Comparison of ENCODE assay signal across 9 cellular contexts in genomic region chr10:91797077-91797690, GRCh38. TPM values are rescaled to one million over a fixed set of nuclear protein-coding genes. Genes with fewer than 3 reads are reported as not detected.
A peak's percentile ranks its signal among the peaks of the same experiment; 100 is the strongest.
DNase-seq lines count a peak whose midpoint lies in the region; ATAC-seq, FAIRE-seq and TF ChIP-seq lines count a peak whose summit lies in the region.
"Had no signal": no experiment of that assay in that cellular context is flagged by ENCODE, and none has a peak within 500 bp of the region (broad histone marks: within the 10 kb centered on the region; RNA-seq: fewer than 3 reads in every experiment).

No MANE protein-coding gene starts in this region.

- peaks cover 5 to 10% of the 10 kb centered on the region in 2 experiments; a peak in 3 of 4 replicates for H3K4me1 ChIP-seq in SK-N-SH (ENCODE audit: control insufficient read depth in 1 of 2, insufficient read depth in 2 of 2, low read depth in 1 of 2, low read length in 1 of 2)

- peaks cover 22% of the 10 kb centered on the region for H4K20me1 ChIP-seq in SK-N-SH (ENCODE audit: insufficient read depth)

- peaks cover 4% of the 10 kb centered on the region for H3F3A ChIP-seq in SK-N-SH (replicated peaks; ENCODE audit: insufficient read depth)

- H3K27ac ChIP-seq in SK-N-SH (ENCODE audit: low read depth in 2 of 2, low read length in 1 of 2) (peak overlapping the region; percentile 82 to 95; a peak in 2 of 4 replicates), substantia nigra (ENCODE audit: low read depth, low read length, poor library complexity, severe bottlenecking) (peak overlapping the region; percentile 72)

- ATAC-seq in SK-N-SH treated with all-trans-retinoic acid at 6 μM for 48 hours = no peak
- ATAC-seq in activated naive CD4-positive, alpha-beta T cell treated with anti-CD3 and anti-CD28 coated beads, Interleukin-2, amount 50 U/mL, for 72 hours = no peak
- no peak for ATAC-seq in GM18870 (IDR thresholded peaks at IDR 0.05; ENCODE audit: unreplicated experiment)

- H2AFZ ChIP-seq in SK-N-SH (ENCODE audit: low read depth) = peak overlapping the region; percentile 98

- H3K9me3 ChIP-seq in SK-N-SH = no peaks in the 10 kb centered on the region

- no peaks in the 10 kb centered on the region for H3K27me3 ChIP-seq in SK-N-SH (ENCODE audit: insufficient read depth)

- no peaks in the 10 kb centered on the region for H3K9me3 Mint-ChIP-seq in activated naive CD4-positive, alpha-beta T cell treated with anti-CD3 and anti-CD28 coated beads, Interleukin-2, amount 50 U/mL, for 72 hours

- peak overlapping the region; percentile 84 for H3K9ac ChIP-seq in SK-N-SH

- TF ChIP-seq EP300 in SK-N-SH (IDR thresholded peaks at IDR 0.05; ENCODE audit: borderline replicate concordance in 1 of 2, low read depth in 1 of 2, low read length in 1 of 2) = no peak

- peak overlapping the region; percentile 71 for H3K4me2 ChIP-seq in SK-N-SH

- H3K27ac Mint-ChIP-seq in activated naive CD4-positive, alpha-beta T cell treated with anti-CD3 and anti-CD28 coated beads, Interleukin-2, amount 50 U/mL, for 72 hours = peak overlapping the region; percentile 95 to 99

- no peak for DNase-seq in SK-N-SH
- DNase-seq in activated naive CD4-positive, alpha-beta T cell treated with anti-CD3 and anti-CD28 coated beads, Interleukin-2, amount 50 U/mL, for 72 hours (ENCODE audit: low spot score in 2 of 2) = no peak
- DNase-seq in inferior parietal cortex (ENCODE audit: extremely low spot score) = peak; percentile 16
- DNase-seq in substantia nigra (lab: John Stamatoyannopoulos, UW) = no peak
- no peak for DNase-seq in D721Med (ENCODE audit: insufficient read length, low spot score)
- DNase-seq in ACHN = no peak
- DNase-seq: NCI-H524 treated with DMSO at 0.1 percent for 48 hours had no signal

- in situ Hi-C loops in ACHN (cut with HindIII; ENCODE audit: low pct_ligation_motif_present, low pct_unique_long_range_greater_than_20kb, low sequenced_read_pairs) = no loop called here

- 75% methylated on average over 3 of the region's 3 CpGs for WGBS in SK-N-SH (ENCODE audit: low lambda C conversion rate)

- H3K36me3 ChIP-seq in SK-N-SH (replicated peaks in 1 of 2; ENCODE audit: control insufficient read depth in 1 of 2, insufficient read depth in 2 of 2, low read length in 1 of 2) = peaks cover 1 to 7% of the 10 kb centered on the region in 2 experiments

- peak overlapping the region; percentile 81 to 93; a peak in 2 of 4 replicates for H3K4me3 ChIP-seq in SK-N-SH (ENCODE audit: low read depth in 2 of 2, low read length in 1 of 2)

- H3K9me2 ChIP-seq in SK-N-SH = no peaks in the 10 kb centered on the region

- peaks cover 22 to 36% of the 10 kb centered on the region in 2 donors for H3K36me3 Mint-ChIP-seq in activated naive CD4-positive, alpha-beta T cell treated with anti-CD3 and anti-CD28 coated beads, Interleukin-2, amount 50 U/mL, for 72 hours

- POLR2A ChIA-PET in SK-N-SH (lab: Yijun Ruan, JAX) = interaction anchor here (1.0 to 1.6 kb wide), 3 partner anchors 13 to 127 kb away, joined by 3 to 7 read pairs (median 6); partner anchors contain the start of gene BTAF1

- CTCF ChIA-PET in SK-N-SH (lab: Yijun Ruan, JAX) = interaction anchor here (1.4 kb wide), 1 partner anchor 112 kb away, joined by 4 read pairs; the partner anchor contains the start of gene FGFBP3

- TF ChIP-seq CTCF in SK-N-SH (IDR thresholded peaks at IDR 0.05) (no peak), D721Med (IDR thresholded peaks at IDR 0.05; ENCODE audit: insufficient read depth, missing control alignments) (no peak)

- FAIRE-seq in D721Med (lab: Jason Lieb, UNC) = no peak

- peaks cover 38% of the 10 kb centered on the region for H3K79me2 ChIP-seq in SK-N-SH (ENCODE audit: insufficient read depth)

- TF ChIP-seq RAD21 in SK-N-SH (IDR thresholded peaks at IDR 0.05; ENCODE audit: low read length) = no peak

TF ChIP-seq in SK-N-SH, 30 proteins besides CTCF, POLR2A, EP300 and RAD21:
- TF ChIP-seq ELF1 (IDR thresholded peaks at IDR 0.05) (no peak), GATA2 (CRISPR knock-in tag; IDR thresholded peaks at IDR 0.05) (no peak), MEF2A (IDR thresholded peaks at IDR 0.05; ENCODE audit: borderline replicate concordance, low read depth) (no peak), FOXJ3 (CRISPR knock-in tag; IDR thresholded peaks at IDR 0.05) (no peak), TCF12 (IDR thresholded peaks at IDR 0.05) (no peak), USF1 (IDR thresholded peaks at IDR 0.05; ENCODE audit: borderline replicate concordance, low read depth) (no peak), RXRA (IDR thresholded peaks at IDR 0.05; ENCODE audit: borderline replicate concordance, low read depth) (no peak), NFIC (IDR thresholded peaks at IDR 0.05; ENCODE audit: borderline replicate concordance) (no peak), NRF1 (IDR thresholded peaks at IDR 0.05; ENCODE audit: low read depth, low read length) (no peak), EZH2phosphoT487 (IDR thresholded peaks at IDR 0.05; ENCODE audit: borderline replicate concordance, low read depth) (no peak), MXI1 (IDR thresholded peaks at IDR 0.05; ENCODE audit: low read depth, low read length) (no peak)

TF ChIP-seq in SK-N-SH treated with all-trans-retinoic acid at 6 μM for 48 hours, 23 proteins besides CTCF, POLR2A, EP300 and RAD21:
- TF ChIP-seq CREB5 (CRISPR knock-in tag; IDR thresholded peaks at IDR 0.05; ENCODE audit: low read depth) = no peak
- no peak for TF ChIP-seq CSRNP3 (CRISPR knock-in tag; IDR thresholded peaks at IDR 0.05)
- no peak for TF ChIP-seq ESRRG (CRISPR knock-in tag; IDR thresholded peaks at IDR 0.05)
- TF ChIP-seq ZFP30 (CRISPR knock-in tag; IDR thresholded peaks at IDR 0.05) = no peak
- TF ChIP-seq TOX (CRISPR knock-in tag; IDR thresholded peaks at IDR 0.05; ENCODE audit: borderline replicate concordance) = no peak
- TF ChIP-seq ZFP3 (CRISPR knock-in tag; IDR thresholded peaks at IDR 0.05) = no peak
- TF ChIP-seq OSR1 (CRISPR knock-in tag; IDR thresholded peaks at IDR 0.05) = no peak
- TF ChIP-seq ZNF565 (CRISPR knock-in tag; conservative IDR thresholded peaks at IDR 0.05; ENCODE audit: low read depth) = no peak
- no peak for TF ChIP-seq BACH2 (CRISPR knock-in tag; IDR thresholded peaks at IDR 0.05; ENCODE audit: borderline replicate concordance)
- no peak for TF ChIP-seq POU6F1 (CRISPR knock-in tag; IDR thresholded peaks at IDR 0.05; ENCODE audit: borderline replicate concordance, low read depth)
- no peak for TF ChIP-seq RARB (CRISPR knock-in tag; IDR thresholded peaks at IDR 0.05)
- TF ChIP-seq CSDC2 (CRISPR knock-in tag; IDR thresholded peaks at IDR 0.05) = no peak
- TF ChIP-seq ZC3H10 (CRISPR knock-in tag; IDR thresholded peaks at IDR 0.05) = no peak
- no peak for TF ChIP-seq PPARA (CRISPR knock-in tag; IDR thresholded peaks at IDR 0.05; ENCODE audit: borderline replicate concordance)
- no peak for TF ChIP-seq SNAI2 (CRISPR knock-in tag; IDR thresholded peaks at IDR 0.05)

RNA-seq across cellular contexts. Expression of gene TNKS2, which starts 1.0 kb away (rescaled TPM):
- 12.5 and 18.1 TPM in 2 replicates for polyA plus RNA-seq in SK-N-SH (2012; rRNA removed)
- polyA plus RNA-seq in SK-N-SH (2012; cell fraction: cytosol; rRNA removed) = 16.3 and 17.7 TPM in 2 replicates
- 10.6 and 21.8 TPM in 2 replicates for polyA plus RNA-seq in SK-N-SH (2012; cell fraction: nucleus; rRNA removed)
- total RNA-seq in activated naive CD4-positive, alpha-beta T cell treated with anti-CD3 and anti-CD28 coated beads, Interleukin-2, amount 50 U/mL, for 72 hours = 10 to 100 TPM; 41.6 to 44.9 TPM
